Comparison of ENCODE assay signal across 10 cellular contexts in genomic region chr20:23641936-23642751, GRCh38. TPM values are rescaled to one million over a fixed set of nuclear protein-coding genes. Genes with fewer than 3 reads are reported as not detected.
DNase-seq lines count a peak whose midpoint lies in the region; ATAC-seq, FAIRE-seq and TF ChIP-seq lines count a peak whose summit lies in the region.
"Had no signal": no experiment of that assay in that cellular context is flagged by ENCODE, and none has a peak within 500 bp of the region (broad histone marks: within the 10 kb centered on the region; RNA-seq: fewer than 3 reads in every experiment).

No MANE protein-coding gene starts in this region.

- no peak for TF ChIP-seq CTCF in AG04449 (IDR thresholded peaks at IDR 0.05; ENCODE audit: insufficient read depth, low read length, missing control alignments)
- no peak for TF ChIP-seq CTCF in IMR-90 (conservative IDR thresholded peaks at IDR 0.05; ENCODE audit: low read depth, low read length)
- TF ChIP-seq CTCF in brain microvascular endothelial cell (IDR thresholded peaks at IDR 0.05; ENCODE audit: low read depth, low read length, missing control alignments) = no peak
- no peak for TF ChIP-seq CTCF in liver (IDR thresholded peaks at IDR 0.05; ENCODE audit: low read depth, low read length, missing input control)

- H2BK120ac ChIP-seq in IMR-90 (ENCODE audit: low read depth, low read length) = no peak overlapping the region

- H3K9me1 ChIP-seq in IMR-90 (ENCODE audit: insufficient read depth, low read length) = peaks cover 6% of the 10 kb centered on the region

- no peaks in the 10 kb centered on the region for H3K79me1 ChIP-seq in IMR-90 (ENCODE audit: low read depth in 1 of 2, low read length in 2 of 2)

- dilution Hi-C loops in IMR-90 (cut with HindIII; ENCODE audit: low sequenced_read_pairs, unreplicated experiment) = no loop called here

- H3K23ac ChIP-seq in IMR-90 (ENCODE audit: low read depth, low read length) = no peak overlapping the region

- H4K20me1 ChIP-seq in IMR-90 (ENCODE audit: insufficient read depth, low read length) = no peaks in the 10 kb centered on the region; the same call in 1 of the 2 replicates

- H4K5ac ChIP-seq in IMR-90 (ENCODE audit: low read depth, low read length) = no peak overlapping the region

- peak overlapping the region; percentile 45 for H2AK5ac ChIP-seq in IMR-90 (ENCODE audit: low read depth, low read length)

- in situ Hi-C loops in IMR-90 (cut with MboI; ENCODE audit: low sequenced_read_pairs) (loop anchor here (25.0 kb wide), 2 partner anchors 1620 to 1770 kb away; partner anchors contain the start of gene GINS1), brain microvascular endothelial cell (cut with HindIII; ENCODE audit: low pct_ligation_motif_present, low sequenced_read_pairs) (no loop called here)

- H3K36me3 ChIP-seq in IMR-90 (ENCODE audit: control insufficient read depth, insufficient read depth, low read length) (no peaks in the 10 kb centered on the region), brain microvascular endothelial cell (replicated peaks) (no peaks in the 10 kb centered on the region), liver (ENCODE audit: control insufficient read depth in 4 of 4, insufficient read depth in 3 of 4, low read depth in 1 of 4, low read length in 3 of 4) (peaks cover 0 to 1% (median 0%) of the 10 kb centered on the region in 4 donors)

- H3K14ac ChIP-seq in IMR-90 (replicated peaks; ENCODE audit: low read depth, low read length) = no peak overlapping the region

- H2AK9ac ChIP-seq in IMR-90 (replicated peaks; ENCODE audit: low read depth, low read length, poor library complexity) = no peak overlapping the region

- H3K27me3 ChIP-seq in IMR-90 (ENCODE audit: control insufficient read depth, insufficient read depth, low read length) (no peaks in the 10 kb centered on the region), brain microvascular endothelial cell (replicated peaks) (no peaks in the 10 kb centered on the region), liver (ENCODE audit: control insufficient read depth in 4 of 4, insufficient read depth in 4 of 4, low read length in 3 of 4) (no peaks in the 10 kb centered on the region)

- H2BK5ac ChIP-seq in IMR-90 (ENCODE audit: low read depth, low read length, poor library complexity, severe bottlenecking) = peak overlapping the region; percentile 27

- H4K8ac ChIP-seq in IMR-90 (ENCODE audit: low read depth in 2 of 2, low read length in 2 of 2) = peak overlapping the region in 1 of 2 experiments; percentile 41; a peak in 1 of 4 replicates

- intact Hi-C loops in IMR-90 (cut with micrococcal nuclease) = no loop called here

- no peak overlapping the region for H2BK20ac ChIP-seq in IMR-90 (ENCODE audit: low read depth, low read length)

- H3K4me3 ChIP-seq in AG04449 (ENCODE audit: low read depth, low read length) (no peak overlapping the region), IMR-90 (ENCODE audit: insufficient read depth, low read depth, low read length) (no peak overlapping the region), brain microvascular endothelial cell (ENCODE audit: low read depth, low read length) (no peak overlapping the region), liver (ENCODE audit: low read depth in 1 of 3, low read length in 3 of 3) (no peak overlapping the region)

- H3K18ac ChIP-seq in IMR-90 (ENCODE audit: low read depth, low read length) = no peak overlapping the region

- H3K9ac ChIP-seq in IMR-90 (ENCODE audit: low read depth, low read length) = 0 out of 2 replicates have a peak overlapping the region, but pooled peaks have one; percentile 11
- no peak overlapping the region for H3K9ac ChIP-seq in liver (ENCODE audit: low read depth in 1 of 2, low read length in 2 of 2)

- BruUV-seq in IMR-90 (replicated peaks; lab: Mats Ljungman, UMichigan) = no TSS peak

- no peak overlapping the region for H4K91ac ChIP-seq in IMR-90 (ENCODE audit: insufficient read depth, low read depth, low read length)

- no peak overlapping the region for H2BK15ac ChIP-seq in IMR-90 (ENCODE audit: low read depth, low read length)

- H3K9me3 ChIP-seq in IMR-90 (ENCODE audit: control insufficient read depth, insufficient read depth, low read length) (no peaks in the 10 kb centered on the region), liver (ENCODE audit: control insufficient read depth in 4 of 4, low read length in 3 of 4) (no peaks in the 10 kb centered on the region)

- POLR2A ChIA-PET in AG04449 (lab: Yijun Ruan, JAX) = no interaction called here
- POLR2A ChIA-PET in IMR-90 (lab: Charles Lee; ENCODE audit: unreplicated experiment) = no interaction called here

- H3K4ac ChIP-seq in IMR-90 (ENCODE audit: low read depth, low read length) = no peak overlapping the region

- TF ChIP-seq POLR2A in IMR-90 (IDR thresholded peaks at IDR 0.05; ENCODE audit: low read depth, low read length) = no peak

- TF ChIP-seq RAD21 in IMR-90 (IDR thresholded peaks at IDR 0.05; ENCODE audit: low read length) = no peak
- TF ChIP-seq RAD21 in liver (IDR thresholded peaks at IDR 0.05) = no peak

- peak overlapping the region; percentile 18; the same call in 1 of the 2 replicates for H3K27ac ChIP-seq in IMR-90 (ENCODE audit: insufficient read depth, low read length)
- no peak overlapping the region for H3K27ac ChIP-seq in brain microvascular endothelial cell
- no peak overlapping the region for H3K27ac ChIP-seq in liver (ENCODE audit: low read depth in 1 of 2, low read length in 2 of 2)

- DNase-seq in AG04449 (ENCODE audit: low read depth, low spot score) = peak; percentile 31
- peak; percentile 87 for DNase-seq in IMR-90
- peak; percentile 55 for DNase-seq in brain microvascular endothelial cell
- DNase-seq in NCI-H1417 treated with DMSO at 0.1 percent for 48 hours (lab: John Stamatoyannopoulos, UW) = no peak
- no peak for DNase-seq in NCI-H2227 treated with DMSO at 0.1 percent for 48 hours (lab: John Stamatoyannopoulos, UW)
- no peak for DNase-seq in frontal cortex (ENCODE audit: low spot score in 2 of 2)
- DNase-seq: CD4-positive, CD25-positive, alpha-beta regulatory T cell had no signal

- H3K4me1 ChIP-seq in IMR-90 (ENCODE audit: control insufficient read depth, insufficient read depth, low read length) (peaks cover 5% of the 10 kb centered on the region), liver (ENCODE audit: control insufficient read depth in 4 of 4, insufficient read depth in 4 of 4, low read length in 3 of 4) (peaks cover 0 to 4% (median 1%) of the 10 kb centered on the region in 4 donors)

- peak overlapping the region; percentile 54 for H2AFZ ChIP-seq in IMR-90 (replicated peaks; ENCODE audit: low read length, poor library complexity)

- H3K56ac ChIP-seq in IMR-90 (ENCODE audit: extremely low read depth, insufficient read depth, low read length) = no peak overlapping the region

- H3K4me2 ChIP-seq in IMR-90 (ENCODE audit: low read depth, low read length) = no peak overlapping the region

- 51% methylated on average over 7 of the region's 12 CpGs; no CpG with 5 or more reads in 1 of the 2 experiments for WGBS in IMR-90 (ENCODE audit: extremely low coverage in 2 of 2, insufficient read length in 1 of 2), 2 experiments
- WGBS in liver = 70% methylated on average over 12 of the region's 12 CpGs

- ATAC-seq in IMR-90 (ENCODE audit: low read depth) (peak; percentile 49), HG03442 (IDR thresholded peaks at IDR 0.05; ENCODE audit: unreplicated experiment) (no peak)

- CTCF ChIA-PET in AG04449 (lab: Yijun Ruan, JAX) = interaction anchor here (1.0 kb wide), 1 partner anchor 198 kb away, joined by 3 read pairs; no protein-coding TSS in a partner anchor
- CTCF ChIA-PET in IMR-90 (lab: Yijun Ruan, JAX) = no interaction called here

- no peak for FAIRE-seq in frontal cortex (lab: Jason Lieb, UNC)

TF ChIP-seq in IMR-90, 13 proteins besides CTCF, POLR2A, EP300 and RAD21 (continues in another document):
- TF ChIP-seq ELK1 (IDR thresholded peaks at IDR 0.05; ENCODE audit: borderline replicate concordance, low read depth, low read length) = no peak

TF ChIP-seq in liver, 16 proteins besides CTCF, POLR2A, EP300 and RAD21 (continues in another document):
- peak in 1 of 2 donors; percentile 29 for TF ChIP-seq RXRA (IDR thresholded peaks at IDR 0.05)

RNA-seq across cellular contexts. Expression of gene CST3, which starts 4.4 kb away (rescaled TPM):
- total RNA-seq in IMR-90 (2012; rRNA removed) (26.0 and 30.8 TPM in 2 replicates), liver (100 to 1,000 TPM; 153 to 364 TPM), frontal cortex (63.6 TPM)
- polyA plus RNA-seq in IMR-90 (2012; rRNA removed) (471 and 531 TPM in 2 replicates), liver (1,000 to 10,000 TPM in 1 of 2 donors, 100 to 1,000 TPM in 1; 662 to 1,712 TPM)
- polyA plus RNA-seq in IMR-90 (2012; cell fraction: cytosol; rRNA removed) = 592 and 818 TPM in 2 replicates
- polyA plus RNA-seq in IMR-90 (2012; cell fraction: nucleus; rRNA removed; ENCODE audit: low replicate concordance) = 87.4 and 173 TPM in 2 replicates

RNA-seq across cellular contexts. Expression of gene CST9, which starts 36.4 kb away (rescaled TPM):
- total RNA-seq in IMR-90 (2012; rRNA removed) (not detected in 2 replicates), liver (not detected), frontal cortex (not detected)
- polyA plus RNA-seq in IMR-90 (2012; rRNA removed) (not detected in 2 replicates), liver (not detected)
- not detected in 2 replicates for polyA plus RNA-seq in IMR-90 (2012; cell fraction: cytosol; rRNA removed)
- polyA plus RNA-seq in IMR-90 (2012; cell fraction: nucleus; rRNA removed; ENCODE audit: low replicate concordance) = not detected in 2 replicates
- total RNA-seq: CD4-positive, CD25-positive, alpha-beta regulatory T cell; posterior vena cava had no signal
- polyA plus RNA-seq: CD4-positive, CD25-positive, alpha-beta regulatory T cell had no signal

RNA-seq across cellular contexts. Expression of gene CST4, which starts 46.7 kb away (rescaled TPM):
- total RNA-seq in IMR-90 (2012; rRNA removed) (not detected in 2 replicates), liver (not detected), frontal cortex (not detected)
- polyA plus RNA-seq in IMR-90 (2012; rRNA removed) (not detected in 2 replicates), liver (not detected)
- not detected in 2 replicates for polyA plus RNA-seq in IMR-90 (2012; cell fraction: cytosol; rRNA removed)
- not detected in 2 replicates for polyA plus RNA-seq in IMR-90 (2012; cell fraction: nucleus; rRNA removed; ENCODE audit: low replicate concordance)
- total RNA-seq: CD4-positive, CD25-positive, alpha-beta regulatory T cell; posterior vena cava had no signal
- polyA plus RNA-seq: CD4-positive, CD25-positive, alpha-beta regulatory T cell had no signal

Comparison
In these comparisons a context has a peak if more than half of its experiments do, and no peak if none do; other contexts are left out.
1. DNase-seq: peak in AG04449 (single experiment), IMR-90 (single experiment) and brain microvascular endothelial cell (single experiment); none in NCI-H1417 treated with DMSO at 0.1 percent for 48 hours (single experiment), NCI-H2227 treated with DMSO at 0.1 percent for 48 hours (single experiment) and frontal cortex (0 of 2).